ENCODE assay signal across 8 cellular contexts in genomic region chr7:6589151-6589828, GRCh38. TPM values are rescaled to one million over a fixed set of nuclear protein-coding genes. Genes with fewer than 3 reads are reported as not detected.
A peak's percentile ranks its signal among the peaks of the same experiment; 100 is the strongest.
DNase-seq lines count a peak whose midpoint lies in the region; ATAC-seq and TF ChIP-seq lines count a peak whose summit lies in the region.

No MANE protein-coding gene starts in this region.

- POLR2A ChIA-PET in HEK293T (lab: Yijun Ruan, JAX) = interaction anchor here (0.9 to 1.7 kb wide), 6 partner anchors 8 to 48 kb away, joined by 3 to 9 read pairs (median 3); partner anchors contain the start of genes ZDHHC4 and ZNF316

- H3K4me1 ChIP-seq in SJSA1 (replicated peaks) = peaks cover 13% of the 10 kb centered on the region
- peaks cover 14 to 15% of the 10 kb centered on the region in 2 donors for H3K4me1 ChIP-seq in gastrocnemius medialis

- no peaks in the 10 kb centered on the region for H3K27me3 ChIP-seq in SJSA1 (replicated peaks)
- no peaks in the 10 kb centered on the region for H3K27me3 ChIP-seq in gastrocnemius medialis

- H3K27ac ChIP-seq in SJSA1 = no peak overlapping the region
- peak overlapping the region; percentile 46 to 90 (median 76) for H3K27ac ChIP-seq in gastrocnemius medialis

- CTCF ChIA-PET in HEK293T (lab: Yijun Ruan, JAX) = interaction anchor here (0.6 to 1.6 kb wide), 5 partner anchors 11 to 363 kb away, joined by 3 to 7 read pairs (median 4); no protein-coding TSS in a partner anchor

- no peak for TF ChIP-seq CTCF in GM12864 (IDR thresholded peaks at IDR 0.05; ENCODE audit: low read depth, low read length, missing control alignments)
- TF ChIP-seq CTCF in gastrocnemius medialis (IDR thresholded peaks at IDR 0.05 in 4 of 5, conservative IDR thresholded peaks at IDR 0.05 in 1 of 5) = no peak

- peaks cover 5% of the 10 kb centered on the region; the same call in 1 of the 2 replicates for H3K9me3 ChIP-seq in SJSA1 (replicated peaks)
- no peaks in the 10 kb centered on the region for H3K9me3 ChIP-seq in gastrocnemius medialis

- in situ Hi-C loops in gastrocnemius medialis (cut with MboI; ENCODE audit: low sequenced_read_pairs in 4 of 4) = no loop called here

- ATAC-seq in esophagus mucosa = peak; percentile 5
- ATAC-seq in gastrocnemius medialis = no peak

- intact Hi-C loops in gastrocnemius medialis (cut with DNase I; ENCODE audit: low total_unique reads) = loop anchor here (5.0 kb wide), 1 partner anchor 48 kb away; the partner anchor contains the start of gene ZNF316

- H3K36me3 ChIP-seq in SJSA1 (peaks cover 45% of the 10 kb centered on the region), gastrocnemius medialis (peaks cover 0 to 68% of the 10 kb centered on the region in 2 donors)

- DNase-seq in GM12864 (ENCODE audit: low read depth) (no peak), SJSA1 (ENCODE audit: low read depth in 1 of 2, low spot score in 2 of 2) (no peak), gastrocnemius medialis (no peak), HEK293T (ENCODE audit: extremely low spot score) (no peak)
- DNase-seq in activated CD4-positive, CD25-positive, alpha-beta regulatory T cell (lab: John Stamatoyannopoulos, UW) = no peak
- DNase-seq in stimulated activated CD4-positive, alpha-beta T cell treated with anti-CD3 and anti-CD28 coated beads, Interleukin-4, amount 100 ng/mL, for 1 hour = no peak
- no peak for DNase-seq in NK-92 treated with Interleukin-12 subunit alpha and Interleukin-12 subunit beta, amount 100 ng/mL, for 24 hours (lab: John Stamatoyannopoulos, UW)

- H3K4me3 ChIP-seq in GM12864 (ENCODE audit: low read depth, low read length) = peak overlapping the region; percentile 47
- H3K4me3 ChIP-seq in SJSA1 = peak overlapping the region; percentile 100
- H3K4me3 ChIP-seq in gastrocnemius medialis = peak overlapping the region; percentile 42 to 78 (median 66)

- TF ChIP-seq POLR2A in gastrocnemius medialis (IDR thresholded peaks at IDR 0.05) = no peak

TF ChIP-seq in HEK293T, 16 proteins besides CTCF, POLR2A, EP300 and RAD21:
- TF ChIP-seq SUZ12 (IDR thresholded peaks at IDR 0.05) = no peak
- no peak for TF ChIP-seq CTBP1 (IDR thresholded peaks at IDR 0.05; ENCODE audit: borderline replicate concordance)
- TF ChIP-seq SP1 (IDR thresholded peaks at IDR 0.05) = no peak
- TF ChIP-seq TARDBP (IDR thresholded peaks at IDR 0.05) = no peak

RNA-seq across cellular contexts. Expression of gene INTS15, which starts 0.5 kb away (rescaled TPM):
- 15.6 and 21.1 TPM in 2 replicates for total RNA-seq in SJSA1 (2014; rRNA removed; shearing (Covaris generic))
- total RNA-seq in esophagus mucosa (13.7 TPM), gastrocnemius medialis (10 to 100 TPM; 20.1 to 30.4 (median 26.1) TPM)

RNA-seq across cellular contexts. Expression of gene ZDHHC4, which starts 12.0 kb away (rescaled TPM):
- total RNA-seq in SJSA1 (2014; rRNA removed; shearing (Covaris generic)) = 37.0 and 45.3 TPM in 2 replicates
- total RNA-seq in esophagus mucosa (23.0 TPM), gastrocnemius medialis (10 to 100 TPM; 52.7 to 88.6 (median 70.5) TPM)

RNA-seq across cellular contexts. Expression of gene ZNF853, which starts 26.1 kb away (rescaled TPM):
- total RNA-seq in SJSA1 (2014; rRNA removed; shearing (Covaris generic)) = 0.08 TPM in 1 of 2 replicates, not detected in the other
- total RNA-seq in esophagus mucosa (0.24 TPM), gastrocnemius medialis (10 to 100 TPM in 3 of 4 donors, 1 to 10 TPM in 1; 9.5 to 21.6 (median 13.0) TPM)

RNA-seq across cellular contexts. Expression of gene GRID2IP, which starts 38.0 kb away (rescaled TPM):
- total RNA-seq in SJSA1 (2014; rRNA removed; shearing (Covaris generic)) = not detected in 2 replicates
- total RNA-seq in esophagus mucosa (0.12 TPM), gastrocnemius medialis (under 1 TPM in 1 of 4 donors, not detected in 3; 0.13 TPM)

RNA-seq across cellular contexts. Expression of gene ZNF316, which starts 47.8 kb away (rescaled TPM):
- 11.6 and 13.8 TPM in 2 replicates for total RNA-seq in SJSA1 (2014; rRNA removed; shearing (Covaris generic))
- 10.4 TPM for total RNA-seq in esophagus mucosa
- total RNA-seq in gastrocnemius medialis = 10 to 100 TPM; 11.4 to 19.1 (median 18.1) TPM

Comparison
In these comparisons a context has a peak if more than half of its experiments do, and no peak if none do; other contexts are left out.
1. H3K4me3 ChIP-seq: peak in every context shown above with its lines; median percentile 100 in SJSA1; 66 in gastrocnemius medialis; 47 in GM12864.